In the genomic region with DNA sequence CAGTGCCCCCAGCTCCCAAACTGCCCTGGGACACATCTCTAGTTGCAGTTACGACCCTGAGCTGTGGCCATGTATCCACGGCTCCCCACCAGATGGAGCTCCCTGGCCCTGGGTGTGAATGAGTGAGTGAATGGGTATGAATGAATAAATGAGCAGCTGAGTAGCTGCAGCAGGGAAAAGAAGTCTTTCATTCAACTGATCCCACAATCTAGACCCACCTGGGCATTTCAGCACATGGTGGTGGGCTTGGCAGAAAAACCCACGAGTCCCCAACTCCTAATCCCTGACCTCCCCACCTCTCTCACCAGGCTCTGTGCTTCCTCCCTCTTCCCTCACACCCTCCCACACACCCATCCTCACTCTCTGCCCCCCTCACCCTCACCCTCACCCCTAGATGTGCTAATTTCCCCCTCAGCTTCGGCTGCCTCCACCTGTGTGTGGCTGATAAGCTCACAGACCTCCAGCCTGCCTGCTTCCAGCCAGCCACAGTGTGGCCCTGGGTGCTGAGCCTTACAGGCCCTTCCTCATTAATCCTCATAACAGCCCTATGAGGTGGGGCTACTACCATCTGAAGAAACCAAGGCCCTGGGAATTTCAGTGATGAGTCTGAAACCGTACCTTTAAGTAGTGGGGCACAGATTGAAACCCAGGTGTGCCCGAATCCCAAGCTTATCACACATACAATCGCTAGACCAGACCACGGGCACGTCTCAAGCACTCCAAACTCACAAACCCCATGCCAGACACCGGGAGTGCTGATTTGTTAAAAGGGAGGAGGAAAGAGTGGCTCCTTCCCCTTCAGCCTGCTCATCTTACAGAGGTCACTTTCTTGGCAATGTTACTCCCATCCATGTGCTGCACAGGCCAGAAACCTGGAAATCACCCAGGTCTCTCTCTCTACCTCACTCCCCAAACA, we compare ENCODE assay signal across 12 cellular contexts. TPM values are rescaled to one million over a fixed set of nuclear protein-coding genes. Genes with fewer than 3 reads are reported as not detected.
A peak's percentile ranks its signal among the peaks of the same experiment; 100 is the strongest.
DNase-seq lines count a peak whose midpoint lies in the region; ATAC-seq, FAIRE-seq and TF ChIP-seq lines count a peak whose summit lies in the region.
"Had no signal": no experiment of that assay in that cellular context is flagged by ENCODE, and none has a peak within 500 bp of the region (broad histone marks: within the 10 kb centered on the region; RNA-seq: fewer than 3 reads in every experiment).

No MANE protein-coding gene starts in this region.

- no peak for TF ChIP-seq CTCF in stomach (IDR thresholded peaks at IDR 0.05)

- FAIRE-seq in RCC 7860 (lab: Jason Lieb, UNC): no peak
- FAIRE-seq: A204.1 had no signal

- H3K27ac ChIP-seq in stomach: peak overlapping the region in 4 of 5 donors; percentile 18 to 88 (median 55)

- WGBS in stomach, 5 donors: 28 to 41% (median 29%) methylated on average over 10 of the region's 10 CpGs

- peaks cover 1 to 32% (median 18%) of the 10 kb centered on the region in 4 donors for H3K36me3 ChIP-seq in stomach

- TF ChIP-seq POLR2A in stomach (IDR thresholded peaks at IDR 0.05): no peak

- ATAC-seq in HG03354 (IDR thresholded peaks at IDR 0.05; ENCODE audit: poor library complexity, severe bottlenecking, unreplicated experiment): no peak

- TF ChIP-seq EP300 in stomach (IDR thresholded peaks at IDR 0.05): no peak

- no peak overlapping the region for H3K4me3 ChIP-seq in stomach

- peaks cover 27 to 58% (median 41%) of the 10 kb centered on the region in 4 donors for H3K4me1 ChIP-seq in stomach

- no peaks in the 10 kb centered on the region for H3K9me3 ChIP-seq in stomach

- H3K27me3 ChIP-seq in stomach: no peaks in the 10 kb centered on the region

- intact Hi-C loops in stomach (cut with DNase I; ENCODE audit: low total_unique reads): loop anchor here (10.0 kb wide), 1 partner anchor 126 kb away; a partner anchor contains a TSS

- peak; percentile 17 for DNase-seq in NCI-H82 (lab: John Stamatoyannopoulos, UW)
- DNase-seq in NCI-H82 treated with DMSO at 0.1 percent for 48 hours (lab: John Stamatoyannopoulos, UW; ENCODE audit: unreplicated experiment): no peak
- peak; percentile 20 for DNase-seq in RCC 7860 (ENCODE audit: low spot score)
- peak; percentile 78 for DNase-seq in fibroblast of peridontal ligament (ENCODE audit: extremely low read depth)
- no peak for DNase-seq in stomach
- DNase-seq in H4 (ENCODE audit: low spot score): no peak
- no peak for DNase-seq in GM19240 (ENCODE audit: insufficient read length, low spot score)
- DNase-seq: activated CD4-positive, alpha-beta memory T cell treated with anti-CD3 and anti-CD28 coated beads, Interleukin-2, amount 10 ng/mL, durations not matched to agents 7 days and 5 days; hippocampal formation; NCI-H446 treated with DMSO at 0.1 percent for 48 hours had no signal

RNA-seq across cellular contexts. Expression of a gene that starts 2.2 kb away (rescaled TPM):
- 10 to 100 TPM in 4 of 5 donors, 1 to 10 TPM in 1; 2.0 to 86.2 (median 47.5) TPM for total RNA-seq in stomach
- polyA plus RNA-seq in stomach: 100 to 1,000 TPM; 246 to 282 (median 264) TPM
- 119 and 124 TPM in 2 replicates for total RNA-seq in H4 (2014; rRNA removed; shearing (Covaris generic))

RNA-seq across cellular contexts. Expression of a gene that starts 30.2 kb away (rescaled TPM):
- 100 to 1,000 TPM in 3 of 5 donors, 10 to 100 TPM in 2; 30.9 to 184 (median 105) TPM for total RNA-seq in stomach
- polyA plus RNA-seq in stomach: 10 to 100 TPM in 1 of 3 donors, 1 to 10 TPM in 2; 1.9 to 13.6 (median 5.3) TPM
- 0.10 and 0.14 TPM in 2 replicates for total RNA-seq in H4 (2014; rRNA removed; shearing (Covaris generic))
- total RNA-seq: activated CD4-positive, alpha-beta memory T cell treated with anti-CD3 and anti-CD28 coated beads, Interleukin-2, amount 10 ng/mL, durations not matched to agents 7 days and 5 days had no signal

RNA-seq across cellular contexts. Expression of a gene that starts 50.1 kb away (rescaled TPM):
- total RNA-seq in stomach: 1 to 10 TPM in 1 of 5 donors, under 1 TPM in 1, not detected in 3; 0.73 to 2.3 TPM
- polyA plus RNA-seq in stomach: 1 to 10 TPM in 1 of 3 donors, not detected in 2; 1.6 TPM
- not detected in 2 replicates for total RNA-seq in H4 (2014; rRNA removed; shearing (Covaris generic))

Comparison
In these comparisons a context has a peak if more than half of its experiments do, and no peak if none do; other contexts are left out.
1. DNase-seq: peak in NCI-H82 (single experiment), RCC 7860 (single experiment) and fibroblast of peridontal ligament (single experiment); none in NCI-H82 treated with DMSO at 0.1 percent for 48 hours (single experiment), stomach (single experiment), H4 (single experiment) and GM19240 (single experiment).
2. RNA of a gene that starts 30.2 kb away (total RNA-seq): 30.9 to 184 TPM in stomach; 0.10 to 0.14 TPM in H4; every median in the first group is over 10 times any median in the second.